ENCODE assay signal across 29 cellular contexts in the genomic region with DNA sequence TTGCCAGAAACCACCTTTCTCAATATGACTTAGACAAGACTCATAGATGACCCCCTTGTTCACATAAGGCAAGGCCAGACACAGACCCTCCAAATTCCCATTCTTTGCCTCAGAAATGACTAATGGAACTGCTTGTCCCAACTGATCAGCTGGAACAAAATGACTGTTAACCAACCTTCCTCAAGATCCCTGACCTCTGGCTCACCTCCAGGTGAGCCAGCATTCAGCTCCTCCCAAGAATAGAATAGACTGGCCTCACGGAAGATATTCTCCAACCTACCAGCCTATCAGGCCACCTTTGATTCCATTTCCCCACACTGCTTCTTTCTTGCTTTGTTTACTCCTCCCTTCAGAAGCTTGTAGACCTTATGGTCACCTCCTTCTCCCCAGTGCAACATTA.
"Had no signal": no experiment of that assay in that cellular context is flagged by ENCODE, and none has a peak within 500 bp of the region (broad histone marks: within the 10 kb centered on the region; RNA-seq: fewer than 3 reads in every experiment).

No MANE protein-coding gene starts in this region.

- FAIRE-seq: colon, endothelial cell of umbilical vein had no signal

- H3K4me1 ChIP-seq: adrenal gland, ascending aorta, upper lobe of left lung had no signal

- H3K4me3 ChIP-seq: adrenal gland, ascending aorta, dorsolateral prefrontal cortex, hepatocyte, upper lobe of left lung had no signal

- H3K27ac ChIP-seq: adrenal gland, ascending aorta, brain microvascular endothelial cell, dorsolateral prefrontal cortex, hepatocyte, upper lobe of left lung had no signal

- H2AFZ ChIP-seq: hepatocyte had no signal

- H3K79me2 ChIP-seq: hepatocyte had no signal

- H3K9me3 ChIP-seq: adrenal gland, ascending aorta, upper lobe of left lung had no signal

- H3K9me3 Mint-ChIP-seq: activated T-cell treated with anti-CD3 and anti-CD28 coated beads, Interleukin-2, amount 50 U/mL, for 4 hours; activated T-helper 2 cell treated with anti-CD3 and anti-CD28 coated beads, Interferon-gamma antibody, Interleukin-2, Interleukin-4, amounts not matched to agents 10 μg/mL and 5 μg/mL and 100 μg/mL, durations not matched to agents 14 hours and 24 hours and 36 hours; memory B cell; T-helper 1 cell treated with Interleukin-12 subunit alpha and Interleukin-12 subunit beta and Interleukin-4 antibody, amounts not matched to agents 30 μg/mL and 1 μg/mL, for 36 hours had no signal

- ATAC-seq: activated T-cell treated with anti-CD3 and anti-CD28 coated beads, Interleukin-2, amount 50 U/mL, for 4 hours; effector memory CD8-positive, alpha-beta T cell; left ventricle myocardium superior; stimulated activated naive CD8-positive, alpha-beta T cell treated with anti-CD3 and anti-CD28 coated beads, Interleukin-15, Interleukin-2, amounts not matched to agents 100 U/mL and 50 U/mL, for 24 hours had no signal

- H3K36me3 Mint-ChIP-seq: activated naive CD8-positive, alpha-beta T cell; memory B cell had no signal

- DNase-seq: activated CD4-positive, alpha-beta T cell treated with anti-CD3 and anti-CD28 coated beads for 4 hours; activated CD4-positive, alpha-beta T cell treated with anti-CD3 and anti-CD28 coated beads, Interleukin-2, amount 50 U/mL, for 48 hours; activated CD4-positive, CD25-positive, alpha-beta regulatory T cell; activated CD8-positive, alpha-beta memory T cell treated with anti-CD3 and anti-CD28 coated beads, Interleukin-2, amount 50 U/mL, for 48 hours; activated naive CD4-positive, alpha-beta T cell; activated T-cell treated with anti-CD3 and anti-CD28 coated beads, Interleukin-2, amount 50 U/mL, for 4 hours; adrenal gland; brain microvascular endothelial cell; dorsolateral prefrontal cortex; effector memory CD8-positive, alpha-beta T cell; foreskin fibroblast; immature natural killer cell; kidney glomerular epithelial cell; left ventricle myocardium superior; occipital lobe; retina; stimulated activated CD4-positive, alpha-beta T cell treated with anti-CD3 and anti-CD28 coated beads, Interleukin-4, amount 100 ng/mL, for 4 hours; stimulated activated naive CD8-positive, alpha-beta T cell treated with anti-CD3 and anti-CD28 coated beads, Interleukin-15, Interleukin-2, amounts not matched to agents 100 U/mL and 50 U/mL, for 24 hours; T1000; upper lobe of left lung had no signal

- H3K27ac Mint-ChIP-seq: activated naive CD8-positive, alpha-beta T cell; activated T-helper 2 cell treated with anti-CD3 and anti-CD28 coated beads, Interferon-gamma antibody, Interleukin-2, Interleukin-4, amounts not matched to agents 10 μg/mL and 5 μg/mL and 100 μg/mL, durations not matched to agents 14 hours and 24 hours and 36 hours; effector memory CD8-positive, alpha-beta T cell; immature natural killer cell; memory B cell; T-helper 1 cell treated with Interleukin-12 subunit alpha and Interleukin-12 subunit beta and Interleukin-4 antibody, amounts not matched to agents 30 μg/mL and 1 μg/mL, for 36 hours had no signal

- H3K27me3 Mint-ChIP-seq: activated naive CD8-positive, alpha-beta T cell; central memory CD8-positive, alpha-beta T cell; effector memory CD8-positive, alpha-beta T cell; memory B cell had no signal

- H3K36me3 ChIP-seq: adrenal gland, ascending aorta, brain microvascular endothelial cell, upper lobe of left lung had no signal

- H3K27me3 ChIP-seq: adrenal gland, ascending aorta, brain microvascular endothelial cell, dorsolateral prefrontal cortex, hepatocyte, upper lobe of left lung had no signal

- H3K4me1 Mint-ChIP-seq: central memory CD8-positive, alpha-beta T cell; immature natural killer cell; memory B cell had no signal

- H3K4me3 Mint-ChIP-seq: activated naive CD8-positive, alpha-beta T cell; activated T-cell treated with anti-CD3 and anti-CD28 coated beads, Interleukin-2, amount 50 U/mL, for 4 hours; central memory CD8-positive, alpha-beta T cell; effector memory CD8-positive, alpha-beta T cell; immature natural killer cell; memory B cell; T-helper 1 cell treated with Interleukin-12 subunit alpha and Interleukin-12 subunit beta and Interleukin-4 antibody, amounts not matched to agents 30 μg/mL and 1 μg/mL, for 36 hours had no signal

- H3K4me2 ChIP-seq: hepatocyte had no signal
